ENCODE assay signal across 8 cellular contexts in the genomic region with DNA sequence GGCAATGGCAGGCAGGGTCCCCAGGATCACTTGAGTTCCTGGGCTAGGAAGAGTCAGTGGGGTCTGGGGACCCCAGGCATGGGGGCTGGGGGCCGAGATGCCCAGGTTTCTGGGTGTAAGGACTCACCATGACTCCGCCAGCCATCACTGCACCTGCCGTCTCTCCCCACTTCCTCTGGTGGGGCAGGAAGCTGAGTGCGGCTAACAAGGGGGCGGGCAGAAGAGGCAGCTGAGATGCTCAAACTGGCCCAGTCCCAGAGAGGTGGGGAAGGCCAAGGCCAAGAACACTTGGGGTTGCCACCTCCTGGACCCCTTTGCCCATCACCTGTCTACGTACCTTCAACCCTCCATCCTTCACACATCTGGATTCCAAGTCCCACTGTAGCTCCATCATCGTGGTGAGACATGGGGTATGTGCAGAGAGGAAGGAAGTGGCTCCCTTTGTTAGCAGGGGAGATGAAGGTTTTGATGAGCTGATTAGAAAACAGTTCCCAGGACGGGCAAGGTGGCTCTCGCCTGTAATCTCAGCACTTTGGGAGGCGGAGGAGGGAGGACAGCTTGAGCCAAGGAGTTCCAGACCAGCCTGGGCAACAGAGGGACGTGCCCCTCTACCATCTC. TPM values are rescaled to one million over a fixed set of nuclear protein-coding genes. Genes with fewer than 3 reads are reported as not detected.
DNase-seq lines count a peak whose midpoint lies in the region; ATAC-seq and TF ChIP-seq lines count a peak whose summit lies in the region.

A gene with protein sequence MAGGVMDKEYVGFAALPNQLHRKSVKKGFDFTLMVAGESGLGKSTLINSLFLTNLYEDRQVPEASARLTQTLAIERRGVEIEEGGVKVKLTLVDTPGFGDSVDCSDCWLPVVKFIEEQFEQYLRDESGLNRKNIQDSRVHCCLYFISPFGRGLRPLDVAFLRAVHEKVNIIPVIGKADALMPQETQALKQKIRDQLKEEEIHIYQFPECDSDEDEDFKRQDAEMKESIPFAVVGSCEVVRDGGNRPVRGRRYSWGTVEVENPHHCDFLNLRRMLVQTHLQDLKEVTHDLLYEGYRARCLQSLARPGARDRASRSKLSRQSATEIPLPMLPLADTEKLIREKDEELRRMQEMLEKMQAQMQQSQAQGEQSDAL (minus strand): TSS at position 164 of the 618 bp plus-strand sequence. CDS start 19 bp downstream, at position 145.

- H3K4me1 Mint-ChIP-seq in activated naive CD8-positive, alpha-beta T cell treated with anti-CD3 and anti-CD28 coated beads, Interleukin-2, amount 50 U/mL, for 24 hours: peaks cover 53% of the 10 kb centered on the region

- peaks cover 20% of the 10 kb centered on the region for H3K36me3 Mint-ChIP-seq in activated naive CD8-positive, alpha-beta T cell treated with anti-CD3 and anti-CD28 coated beads, Interleukin-2, amount 50 U/mL, for 24 hours (ENCODE audit: low read depth)

- TF ChIP-seq POLR2A in GM15510 (IDR thresholded peaks at IDR 0.05; ENCODE audit: borderline replicate concordance, extremely low read depth, insufficient read length): peak; percentile 69

- DNase-seq in activated naive CD8-positive, alpha-beta T cell treated with anti-CD3 and anti-CD28 coated beads, Interleukin-2, amount 50 U/mL, for 24 hours: peak; percentile 75
- peak; percentile 66 to 71 for DNase-seq in stimulated activated CD4-positive, alpha-beta T cell treated with anti-CD3 and anti-CD28 coated beads, Interleukin-4, amount 100 ng/mL, for 4 hours
- DNase-seq in nucleus accumbens (lab: John Stamatoyannopoulos, UW): no peak
- DNase-seq in dorsolateral prefrontal cortex: no peak
- DNase-seq in NCI-H187 (lab: John Stamatoyannopoulos, UW): no peak

- no peaks in the 10 kb centered on the region for H3K27me3 ChIP-seq in dorsolateral prefrontal cortex

- peak within 1 kb of the TSS; percentile 96 for H3K27ac Mint-ChIP-seq in activated naive CD8-positive, alpha-beta T cell treated with anti-CD3 and anti-CD28 coated beads, Interleukin-2, amount 50 U/mL, for 24 hours

- no peak within 1 kb of the TSS for H3K4me3 ChIP-seq in dorsolateral prefrontal cortex

- intact Hi-C loops in T-helper 1 cell treated with Interleukin-12 subunit alpha and Interleukin-12 subunit beta and Interleukin-4 antibody, amounts not matched to agents 30 ng/mL and 1 ng/mL, for 36 hours (cut with micrococcal nuclease): loop anchor here (1.0 kb wide), 2 partner anchors 12 to 25 kb away; a partner anchor contains a TSS
- intact Hi-C loops in dorsolateral prefrontal cortex (cut with DNase I): loop anchor here in 1 of 2 donors (5.0 kb wide), 1 partner anchor 45 kb away; no protein-coding TSS in a partner anchor

- ATAC-seq in activated naive CD8-positive, alpha-beta T cell treated with anti-CD3 and anti-CD28 coated beads, Interleukin-2, amount 50 U/mL, for 24 hours: peak; percentile 57
- ATAC-seq in HG03139 (IDR thresholded peaks at IDR 0.05; ENCODE audit: unreplicated experiment): no peak

- H3K27me3 Mint-ChIP-seq in activated naive CD8-positive, alpha-beta T cell treated with anti-CD3 and anti-CD28 coated beads, Interleukin-2, amount 50 U/mL, for 24 hours: no peaks in the 10 kb centered on the region

- H3K27ac ChIP-seq in dorsolateral prefrontal cortex: peak within 1 kb of the TSS in 23 of 59 donors; percentile 1 to 51 (median 26)

- H3K4me3 Mint-ChIP-seq in activated naive CD8-positive, alpha-beta T cell treated with anti-CD3 and anti-CD28 coated beads, Interleukin-2, amount 50 U/mL, for 24 hours: peak within 1 kb of the TSS; percentile 90

- no peak for TF ChIP-seq CTCF in dorsolateral prefrontal cortex (IDR thresholded peaks at IDR 0.05 in 54 of 56, conservative IDR thresholded peaks at IDR 0.05 in 2 of 56; ENCODE audit: low read depth in 1 of 56, partially characterized antibody in 56 of 56)

- H3K9me3 Mint-ChIP-seq in activated naive CD8-positive, alpha-beta T cell treated with anti-CD3 and anti-CD28 coated beads, Interleukin-2, amount 50 U/mL, for 24 hours: no peaks in the 10 kb centered on the region

RNA-seq across cellular contexts. Expression of the gene that starts here (rescaled TPM):
- 355 and 356 TPM in 2 replicates for total RNA-seq in T-helper 1 cell treated with Interleukin-12 subunit alpha and Interleukin-12 subunit beta and Interleukin-4 antibody, amounts not matched to agents 30 ng/mL and 1 ng/mL, for 36 hours
- 1 to 10 TPM; 1.6 to 8.3 (median 4.0) TPM for total RNA-seq in dorsolateral prefrontal cortex

Comparison
In these comparisons a context has a peak if more than half of its experiments do, and no peak if none do; other contexts are left out.
1. RNA of the gene that starts here (total RNA-seq): 355 to 356 TPM in T-helper 1 cell treated with Interleukin-12 subunit alpha and Interleukin-12 subunit beta and Interleukin-4 antibody, amounts not matched to agents 30 ng/mL and 1 ng/mL, for 36 hours; 1.6 to 8.3 TPM in dorsolateral prefrontal cortex; every median in the first group is over 10 times any median in the second.
2. DNase-seq: peak in activated naive CD8-positive, alpha-beta T cell treated with anti-CD3 and anti-CD28 coated beads, Interleukin-2, amount 50 U/mL, for 24 hours (single experiment) and stimulated activated CD4-positive, alpha-beta T cell treated with anti-CD3 and anti-CD28 coated beads, Interleukin-4, amount 100 ng/mL, for 4 hours (2 of 2); none in nucleus accumbens (0 of 56), dorsolateral prefrontal cortex (0 of 10) and NCI-H187 (0 of 2).